ENCODE assay signal across 1 cellular context in genomic region chr11:3853935-3854659, GRCh38.
TF ChIP-seq lines count a peak whose summit lies in the region.

No MANE protein-coding gene starts in this region.

TF ChIP-seq in GM23338, 12 proteins besides CTCF, POLR2A, EP300 and RAD21 (continued from another document):
- TF ChIP-seq, protein P1, sequence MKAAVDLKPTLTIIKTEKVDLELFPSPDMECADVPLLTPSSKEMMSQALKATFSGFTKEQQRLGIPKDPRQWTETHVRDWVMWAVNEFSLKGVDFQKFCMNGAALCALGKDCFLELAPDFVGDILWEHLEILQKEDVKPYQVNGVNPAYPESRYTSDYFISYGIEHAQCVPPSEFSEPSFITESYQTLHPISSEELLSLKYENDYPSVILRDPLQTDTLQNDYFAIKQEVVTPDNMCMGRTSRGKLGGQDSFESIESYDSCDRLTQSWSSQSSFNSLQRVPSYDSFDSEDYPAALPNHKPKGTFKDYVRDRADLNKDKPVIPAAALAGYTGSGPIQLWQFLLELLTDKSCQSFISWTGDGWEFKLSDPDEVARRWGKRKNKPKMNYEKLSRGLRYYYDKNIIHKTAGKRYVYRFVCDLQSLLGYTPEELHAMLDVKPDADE (IDR thresholded peaks at IDR 0.05), result no peak
- no peak for TF ChIP-seq EZH2phosphoT487 (IDR thresholded peaks at IDR 0.05; ENCODE audit: unreplicated experiment)
- TF ChIP-seq ZNF114 (CRISPR knock-in tag; IDR thresholded peaks at IDR 0.05), result no peak
- no peak for TF ChIP-seq ZNF331 (CRISPR knock-in tag; IDR thresholded peaks at IDR 0.05; ENCODE audit: low read depth)
- TF ChIP-seq JUNB (IDR thresholded peaks at IDR 0.05; ENCODE audit: unreplicated experiment), result no peak
- TF ChIP-seq POLR2AphosphoS5 (IDR thresholded peaks at IDR 0.05; ENCODE audit: low read depth), result no peak
- TF ChIP-seq REST (IDR thresholded peaks at IDR 0.05; ENCODE audit: unreplicated experiment), result no peak
- TF ChIP-seq CREB1 (CRISPR knock-in tag; IDR thresholded peaks at IDR 0.05; ENCODE audit: low read depth), result no peak
- TF ChIP-seq EZH2 (IDR thresholded peaks at IDR 0.05; ENCODE audit: low read depth, unreplicated experiment), result no peak
- no peak for TF ChIP-seq STAT1 (IDR thresholded peaks at IDR 0.05; ENCODE audit: unreplicated experiment)
